Comparison of ENCODE assay signal across 9 cellular contexts in the genomic region with DNA sequence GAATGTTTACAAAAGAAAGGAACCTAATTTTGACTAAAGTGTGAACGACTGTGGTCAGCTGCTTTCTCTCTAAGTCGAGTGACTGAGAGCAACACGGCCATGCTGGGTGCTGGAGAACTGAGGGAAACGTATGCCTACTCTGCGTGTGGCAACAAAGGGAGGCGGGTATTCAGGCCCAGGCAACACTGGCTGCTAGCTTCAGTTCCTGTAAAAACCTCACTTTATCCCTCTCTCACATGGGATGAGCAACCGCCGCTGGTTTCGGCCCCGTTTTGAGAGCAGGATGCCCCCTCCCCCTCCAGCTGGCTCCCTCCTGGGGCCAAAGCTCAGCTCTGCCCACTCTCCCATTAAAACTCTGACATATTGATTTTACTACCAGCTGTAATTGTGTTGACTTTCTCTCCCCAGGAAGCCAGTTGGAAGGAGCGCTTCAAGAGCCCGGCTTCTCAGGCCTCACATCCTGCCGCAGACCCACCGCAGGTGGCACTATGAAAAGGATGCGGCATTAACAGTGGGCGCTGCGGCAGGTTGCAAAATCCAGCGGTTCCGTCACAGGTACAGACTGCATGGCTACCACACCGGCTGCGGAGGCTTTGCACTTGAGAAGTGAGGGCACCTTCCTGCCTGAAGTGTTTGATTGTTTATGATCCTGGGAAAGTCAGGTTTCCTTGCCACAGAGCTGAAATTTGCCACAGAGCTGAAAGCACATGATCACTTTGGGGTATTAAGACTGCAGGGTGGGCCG. TPM values are rescaled to one million over a fixed set of nuclear protein-coding genes. Genes with fewer than 3 reads are reported as not detected.
DNase-seq lines count a peak whose midpoint lies in the region; ATAC-seq lines count a peak whose summit lies in the region.
"Had no signal": no experiment of that assay in that cellular context is flagged by ENCODE, and none has a peak within 500 bp of the region (broad histone marks: within the 10 kb centered on the region; RNA-seq: fewer than 3 reads in every experiment).

No MANE protein-coding gene starts in this region.

- DNase-seq in Jurkat, Clone E6-1 (ENCODE audit: low read depth, low spot score) = peak; percentile 95
- DNase-seq in NOMO-1 treated with DMSO at 0.1 percent for 48 hours (lab: John Stamatoyannopoulos, UW; ENCODE audit: unreplicated experiment) (peak; percentile 63), mucosa of gallbladder (ENCODE audit: low spot score) (peak; percentile 57), HuH-7 (ENCODE audit: low spot score) (no peak)
- DNase-seq in activated naive CD8-positive, alpha-beta T cell treated with anti-CD3 and anti-CD28 coated beads, Interleukin-2, amount 50 U/mL, for 16 hours (ENCODE audit: low read depth, low spot score) = peak; percentile 27
- peak; percentile 72 to 92 for DNase-seq in stimulated activated naive CD8-positive, alpha-beta T cell treated with anti-CD3 and anti-CD28 coated beads, Interleukin-15, amount 100 ng/mL, for 72 hours

- peaks cover 62% of the 10 kb centered on the region for H3K27me3 Mint-ChIP-seq in stimulated activated naive CD8-positive, alpha-beta T cell treated with anti-CD3 and anti-CD28 coated beads, Interleukin-15, amount 100 ng/mL, for 72 hours

- peaks cover 30% of the 10 kb centered on the region for H3K4me1 Mint-ChIP-seq in stimulated activated naive CD8-positive, alpha-beta T cell treated with anti-CD3 and anti-CD28 coated beads, Interleukin-15, amount 100 ng/mL, for 72 hours

- H3K4me3 ChIP-seq in Jurkat, Clone E6-1 (ENCODE audit: low read length) = peak overlapping the region; percentile 16

- ATAC-seq in stimulated activated naive CD8-positive, alpha-beta T cell treated with anti-CD3 and anti-CD28 coated beads, Interleukin-15, amount 100 ng/mL, for 72 hours = peak; percentile 95
- ATAC-seq in HG03432 (IDR thresholded peaks at IDR 0.05; ENCODE audit: unreplicated experiment) = no peak
- ATAC-seq in HG02759 (IDR thresholded peaks at IDR 0.05; ENCODE audit: unreplicated experiment) = no peak

- peak overlapping the region in 1 of 2 donors; percentile 48 for H3K27ac Mint-ChIP-seq in stimulated activated naive CD8-positive, alpha-beta T cell treated with anti-CD3 and anti-CD28 coated beads, Interleukin-15, amount 100 ng/mL, for 72 hours

- no peaks in the 10 kb centered on the region for H3K9me3 Mint-ChIP-seq in stimulated activated naive CD8-positive, alpha-beta T cell treated with anti-CD3 and anti-CD28 coated beads, Interleukin-15, amount 100 ng/mL, for 72 hours

- H3K4me3 Mint-ChIP-seq in stimulated activated naive CD8-positive, alpha-beta T cell treated with anti-CD3 and anti-CD28 coated beads, Interleukin-15, amount 100 ng/mL, for 72 hours = peak overlapping the region; percentile 62 to 71

RNA-seq across cellular contexts. Expression of gene PLXND1, which starts 12.7 kb away (rescaled TPM):
- 55.9 TPM for polyA plus RNA-seq in Jurkat, Clone E6-1 (2012; ENCODE audit: insufficient read depth, insufficient read length)
- 82.2 TPM for total RNA-seq in mucosa of gallbladder

RNA-seq across cellular contexts. Expression of gene H1-8, which starts 50.8 kb away (rescaled TPM):
- polyA plus RNA-seq in Jurkat, Clone E6-1 (2012; ENCODE audit: insufficient read depth, insufficient read length) = not detected
- not detected for total RNA-seq in mucosa of gallbladder
- total RNA-seq: LHCN-M2 had no signal
